In the genomic region with DNA sequence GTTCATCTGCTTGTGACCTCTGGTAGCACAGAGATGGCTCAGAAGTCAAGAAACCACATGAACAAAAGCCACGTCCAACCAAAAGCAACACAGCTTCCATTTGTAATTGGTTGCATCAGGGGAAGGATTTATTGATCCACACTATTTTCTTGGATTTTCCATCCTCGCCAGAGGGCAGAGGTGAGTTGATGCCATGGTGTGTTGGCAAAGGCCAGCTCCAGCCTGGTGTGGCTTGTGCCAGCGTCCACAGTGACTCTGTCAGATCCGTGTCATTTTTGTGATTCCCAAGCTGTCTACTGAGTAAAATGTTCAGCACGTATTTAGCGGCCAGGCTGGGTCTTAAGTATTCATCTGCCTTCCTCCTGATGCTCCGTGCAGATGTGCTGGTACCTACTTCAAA, we compare ENCODE assay signal across 9 cellular contexts. TPM values are rescaled to one million over a fixed set of nuclear protein-coding genes. Genes with fewer than 3 reads are reported as not detected.
"Had no signal": no experiment of that assay in that cellular context is flagged by ENCODE, and none has a peak within 500 bp of the region (broad histone marks: within the 10 kb centered on the region; RNA-seq: fewer than 3 reads in every experiment).

No MANE protein-coding gene starts in this region.

- ATAC-seq: HepG2, K562 had no signal

- H3K27ac ChIP-seq: HL-60, KMS-11 had no signal

- H3K4me1 Mint-ChIP-seq: IgD-negative memory B cell had no signal

- H3K4me2 ChIP-seq: KMS-11 had no signal

- H3K4me3 Mint-ChIP-seq: IgD-negative memory B cell had no signal

- H3K4me3 ChIP-seq: K562 had no signal

- FAIRE-seq: HepG2, HTR-8/SVneo, K562 had no signal

- DNase-seq: IMR-90, KBM-7, KG1 had no signal

- H3K9ac ChIP-seq: KMS-11 had no signal

RNA-seq across cellular contexts. Expression of a gene that starts 30.0 kb away (rescaled TPM):
- total RNA-seq: HepG2 had no signal
- polyA plus RNA-seq: HepG2 had no signal
